ENCODE assay signal across 21 cellular contexts in the genomic region with DNA sequence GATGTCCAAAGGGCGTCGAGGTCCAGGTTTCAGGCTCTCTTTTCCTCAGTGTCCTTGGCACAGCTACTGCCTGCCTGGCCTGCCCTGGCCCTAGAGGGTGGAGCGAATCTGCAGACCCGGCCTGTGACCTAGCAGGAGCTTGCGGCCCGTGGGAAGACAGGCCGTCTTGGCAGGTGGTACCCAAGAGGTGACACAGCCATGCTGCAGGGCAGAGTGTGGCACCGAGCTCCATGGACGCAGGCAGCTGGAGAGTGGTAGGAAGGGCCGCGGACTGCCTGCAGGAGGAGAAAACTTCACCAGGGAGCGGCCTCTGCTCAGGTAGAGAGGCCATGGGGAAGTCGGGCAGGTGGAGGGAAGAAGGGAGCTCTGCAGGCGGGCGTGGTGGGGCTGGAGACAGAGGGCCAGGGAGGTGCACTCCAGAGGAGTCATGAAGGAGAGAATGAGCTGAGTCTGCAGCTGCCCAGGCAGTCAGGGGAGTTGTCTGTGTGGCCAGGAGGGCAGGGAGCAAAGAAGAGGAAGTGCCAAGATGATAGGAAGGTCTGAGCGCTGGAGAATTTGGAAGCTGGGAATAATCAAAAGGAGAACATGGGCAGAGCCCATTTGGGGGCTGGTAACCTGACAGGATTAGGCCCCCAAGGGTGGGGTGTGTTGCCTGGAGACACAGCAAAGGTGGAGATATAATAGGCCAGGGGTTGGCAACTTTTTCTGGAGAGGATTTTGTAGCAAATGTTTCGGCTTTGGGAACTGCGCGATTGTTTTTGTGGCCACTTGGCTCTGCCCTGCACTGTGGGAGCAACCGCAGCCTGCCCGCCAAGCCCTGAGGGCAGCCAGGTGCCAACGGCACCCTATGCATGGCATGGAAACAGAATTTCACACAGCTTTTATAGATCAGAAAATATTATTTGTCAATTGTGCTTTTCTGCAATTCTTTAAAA.
DNase-seq lines count a peak whose midpoint lies in the region; ATAC-seq and TF ChIP-seq lines count a peak whose summit lies in the region.
"Had no signal": no experiment of that assay in that cellular context is flagged by ENCODE, and none has a peak within 500 bp of the region (broad histone marks: within the 10 kb centered on the region; RNA-seq: fewer than 3 reads in every experiment).

No MANE protein-coding gene starts in this region.

- DNase-seq in Panc1 (ENCODE audit: low read depth, low spot score) (no peak), NCI-H1436 (lab: John Stamatoyannopoulos, UW) (no peak)
- DNase-seq in stimulated activated effector memory CD8-positive, alpha-beta T cell treated with anti-CD3 and anti-CD28 coated beads, Interleukin-12 subunit alpha, Interleukin-12 subunit beta, amount 100 ng/mL, for 72 hours (ENCODE audit: low spot score in 2 of 2) = no peak
- DNase-seq: ACHN; IMR-90; Karpas-422; MM.1S; NCI-H1092; NCI-H146; NCI-H2029 treated with DMSO at 0.1 percent for 48 hours; NCI-H446 treated with DMSO at 0.1 percent for 48 hours; NK-92 treated with Interleukin-12 subunit alpha and Interleukin-12 subunit beta, amount 100 ng/mL, for 24 hours; SHP77; SK-N-SH had no signal

- peaks cover 5% of the 10 kb centered on the region; the same call in 1 of the 2 replicates for H3K27me3 ChIP-seq in Panc1 (ENCODE audit: control insufficient read depth, insufficient read depth, low read length)

- H3K4me1 Mint-ChIP-seq in stimulated activated effector memory CD8-positive, alpha-beta T cell treated with anti-CD3 and anti-CD28 coated beads, Interleukin-12 subunit alpha, Interleukin-12 subunit beta, amount 100 ng/mL, for 72 hours = no peaks in the 10 kb centered on the region

- no peaks in the 10 kb centered on the region for H3K36me3 Mint-ChIP-seq in stimulated activated effector memory CD8-positive, alpha-beta T cell treated with anti-CD3 and anti-CD28 coated beads, Interleukin-12 subunit alpha, Interleukin-12 subunit beta, amount 100 ng/mL, for 72 hours

- H3K4me3 Mint-ChIP-seq in stimulated activated effector memory CD8-positive, alpha-beta T cell treated with anti-CD3 and anti-CD28 coated beads, Interleukin-12 subunit alpha, Interleukin-12 subunit beta, amount 100 ng/mL, for 72 hours = no peak overlapping the region

- no peak overlapping the region for H3K4me3 ChIP-seq in Panc1 (ENCODE audit: low read depth in 2 of 2, low read length in 2 of 2)
- H3K4me3 ChIP-seq: HAP-1 had no signal

- in situ Hi-C loops in Panc1 (cut with HindIII; ENCODE audit: low pct_unique_long_range_greater_than_20kb, low sequenced_read_pairs) = no loop called here

- intact Hi-C loops in Panc1 (cut with micrococcal nuclease; ENCODE audit: unreplicated experiment) = no loop called here

- no peaks in the 10 kb centered on the region for H3K4me1 ChIP-seq in Panc1 (ENCODE audit: control insufficient read depth, insufficient read depth, low read length)
- H3K4me1 ChIP-seq: HAP-1 had no signal

- POLR2A ChIA-PET in Panc1 (lab: Charles Lee) = no interaction called here

- BruUV-seq in Panc1 (replicated peaks; lab: Mats Ljungman, UMichigan) = no TSS peak

- no peaks in the 10 kb centered on the region for H3K36me3 ChIP-seq in Panc1 (ENCODE audit: control insufficient read depth, insufficient read depth, low read length)
- H3K36me3 ChIP-seq: HAP-1 had no signal

- no peak for TF ChIP-seq CTCF in Panc1 (IDR thresholded peaks at IDR 0.05)

- H3K9me3 Mint-ChIP-seq in stimulated activated effector memory CD8-positive, alpha-beta T cell treated with anti-CD3 and anti-CD28 coated beads, Interleukin-12 subunit alpha, Interleukin-12 subunit beta, amount 100 ng/mL, for 72 hours = no peaks in the 10 kb centered on the region

- H3K9me3 ChIP-seq in Panc1 (ENCODE audit: control insufficient read depth, insufficient read depth, low read depth, low read length) = no peaks in the 10 kb centered on the region
- H3K9me3 ChIP-seq: HAP-1, SK-N-SH had no signal

- CTCF ChIA-PET in Panc1 (lab: Charles Lee) = no interaction called here

- no peak overlapping the region for H3K27ac Mint-ChIP-seq in stimulated activated effector memory CD8-positive, alpha-beta T cell treated with anti-CD3 and anti-CD28 coated beads, Interleukin-12 subunit alpha, Interleukin-12 subunit beta, amount 100 ng/mL, for 72 hours

- ATAC-seq in Panc1 (peak; percentile 49; the same call in 1 of the 2 replicates), esophagus mucosa (peak; percentile 32), HG03442 (IDR thresholded peaks at IDR 0.05; ENCODE audit: unreplicated experiment) (no peak), GM19467 (IDR thresholded peaks at IDR 0.05; ENCODE audit: unreplicated experiment) (no peak)
- ATAC-seq in stimulated activated effector memory CD8-positive, alpha-beta T cell treated with anti-CD3 and anti-CD28 coated beads, Interleukin-12 subunit alpha, Interleukin-12 subunit beta, amount 100 ng/mL, for 72 hours = peak; percentile 12

- H3K27ac ChIP-seq in Panc1 (ENCODE audit: low read length) (no peak overlapping the region), angular gyrus (ENCODE audit: low read depth, low read length) (peak overlapping the region; percentile 15)
- H3K27ac ChIP-seq: C4-2B, HL-60 had no signal

Comparison
In these comparisons a context has a peak if more than half of its experiments do, and no peak if none do; other contexts are left out.
1. ATAC-seq: peak in Panc1 (single experiment), esophagus mucosa (single experiment) and stimulated activated effector memory CD8-positive, alpha-beta T cell treated with anti-CD3 and anti-CD28 coated beads, Interleukin-12 subunit alpha, Interleukin-12 subunit beta, amount 100 ng/mL, for 72 hours (single experiment); none in HG03442 (single experiment) and GM19467 (single experiment).